Comparison of ENCODE assay signal across 1 cellular context in the genomic region with DNA sequence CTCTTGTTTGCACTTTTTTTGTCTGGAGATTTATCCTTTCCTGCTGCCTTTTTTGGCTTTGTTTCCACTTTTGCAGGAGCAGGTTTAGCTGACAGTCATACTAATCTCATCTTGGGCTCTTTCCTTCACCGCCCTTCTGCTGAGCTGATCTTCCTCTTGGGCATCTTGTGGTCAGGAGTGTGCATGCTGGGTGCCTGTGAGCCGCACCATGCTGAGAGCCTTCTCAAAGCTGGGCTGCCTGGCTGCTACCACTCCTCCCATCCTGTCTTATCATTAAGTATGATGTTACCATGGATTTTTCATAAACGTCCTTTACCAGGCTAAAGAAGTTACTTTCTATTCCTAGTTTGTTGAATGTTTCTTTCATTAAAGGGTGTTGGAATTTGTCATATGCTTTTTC.
TF ChIP-seq lines count a peak whose summit lies in the region.

No MANE protein-coding gene starts in this region.

TF ChIP-seq in GM23338, 12 proteins besides CTCF, POLR2A, EP300 and RAD21 (continued from another document):
- TF ChIP-seq, protein P1, sequence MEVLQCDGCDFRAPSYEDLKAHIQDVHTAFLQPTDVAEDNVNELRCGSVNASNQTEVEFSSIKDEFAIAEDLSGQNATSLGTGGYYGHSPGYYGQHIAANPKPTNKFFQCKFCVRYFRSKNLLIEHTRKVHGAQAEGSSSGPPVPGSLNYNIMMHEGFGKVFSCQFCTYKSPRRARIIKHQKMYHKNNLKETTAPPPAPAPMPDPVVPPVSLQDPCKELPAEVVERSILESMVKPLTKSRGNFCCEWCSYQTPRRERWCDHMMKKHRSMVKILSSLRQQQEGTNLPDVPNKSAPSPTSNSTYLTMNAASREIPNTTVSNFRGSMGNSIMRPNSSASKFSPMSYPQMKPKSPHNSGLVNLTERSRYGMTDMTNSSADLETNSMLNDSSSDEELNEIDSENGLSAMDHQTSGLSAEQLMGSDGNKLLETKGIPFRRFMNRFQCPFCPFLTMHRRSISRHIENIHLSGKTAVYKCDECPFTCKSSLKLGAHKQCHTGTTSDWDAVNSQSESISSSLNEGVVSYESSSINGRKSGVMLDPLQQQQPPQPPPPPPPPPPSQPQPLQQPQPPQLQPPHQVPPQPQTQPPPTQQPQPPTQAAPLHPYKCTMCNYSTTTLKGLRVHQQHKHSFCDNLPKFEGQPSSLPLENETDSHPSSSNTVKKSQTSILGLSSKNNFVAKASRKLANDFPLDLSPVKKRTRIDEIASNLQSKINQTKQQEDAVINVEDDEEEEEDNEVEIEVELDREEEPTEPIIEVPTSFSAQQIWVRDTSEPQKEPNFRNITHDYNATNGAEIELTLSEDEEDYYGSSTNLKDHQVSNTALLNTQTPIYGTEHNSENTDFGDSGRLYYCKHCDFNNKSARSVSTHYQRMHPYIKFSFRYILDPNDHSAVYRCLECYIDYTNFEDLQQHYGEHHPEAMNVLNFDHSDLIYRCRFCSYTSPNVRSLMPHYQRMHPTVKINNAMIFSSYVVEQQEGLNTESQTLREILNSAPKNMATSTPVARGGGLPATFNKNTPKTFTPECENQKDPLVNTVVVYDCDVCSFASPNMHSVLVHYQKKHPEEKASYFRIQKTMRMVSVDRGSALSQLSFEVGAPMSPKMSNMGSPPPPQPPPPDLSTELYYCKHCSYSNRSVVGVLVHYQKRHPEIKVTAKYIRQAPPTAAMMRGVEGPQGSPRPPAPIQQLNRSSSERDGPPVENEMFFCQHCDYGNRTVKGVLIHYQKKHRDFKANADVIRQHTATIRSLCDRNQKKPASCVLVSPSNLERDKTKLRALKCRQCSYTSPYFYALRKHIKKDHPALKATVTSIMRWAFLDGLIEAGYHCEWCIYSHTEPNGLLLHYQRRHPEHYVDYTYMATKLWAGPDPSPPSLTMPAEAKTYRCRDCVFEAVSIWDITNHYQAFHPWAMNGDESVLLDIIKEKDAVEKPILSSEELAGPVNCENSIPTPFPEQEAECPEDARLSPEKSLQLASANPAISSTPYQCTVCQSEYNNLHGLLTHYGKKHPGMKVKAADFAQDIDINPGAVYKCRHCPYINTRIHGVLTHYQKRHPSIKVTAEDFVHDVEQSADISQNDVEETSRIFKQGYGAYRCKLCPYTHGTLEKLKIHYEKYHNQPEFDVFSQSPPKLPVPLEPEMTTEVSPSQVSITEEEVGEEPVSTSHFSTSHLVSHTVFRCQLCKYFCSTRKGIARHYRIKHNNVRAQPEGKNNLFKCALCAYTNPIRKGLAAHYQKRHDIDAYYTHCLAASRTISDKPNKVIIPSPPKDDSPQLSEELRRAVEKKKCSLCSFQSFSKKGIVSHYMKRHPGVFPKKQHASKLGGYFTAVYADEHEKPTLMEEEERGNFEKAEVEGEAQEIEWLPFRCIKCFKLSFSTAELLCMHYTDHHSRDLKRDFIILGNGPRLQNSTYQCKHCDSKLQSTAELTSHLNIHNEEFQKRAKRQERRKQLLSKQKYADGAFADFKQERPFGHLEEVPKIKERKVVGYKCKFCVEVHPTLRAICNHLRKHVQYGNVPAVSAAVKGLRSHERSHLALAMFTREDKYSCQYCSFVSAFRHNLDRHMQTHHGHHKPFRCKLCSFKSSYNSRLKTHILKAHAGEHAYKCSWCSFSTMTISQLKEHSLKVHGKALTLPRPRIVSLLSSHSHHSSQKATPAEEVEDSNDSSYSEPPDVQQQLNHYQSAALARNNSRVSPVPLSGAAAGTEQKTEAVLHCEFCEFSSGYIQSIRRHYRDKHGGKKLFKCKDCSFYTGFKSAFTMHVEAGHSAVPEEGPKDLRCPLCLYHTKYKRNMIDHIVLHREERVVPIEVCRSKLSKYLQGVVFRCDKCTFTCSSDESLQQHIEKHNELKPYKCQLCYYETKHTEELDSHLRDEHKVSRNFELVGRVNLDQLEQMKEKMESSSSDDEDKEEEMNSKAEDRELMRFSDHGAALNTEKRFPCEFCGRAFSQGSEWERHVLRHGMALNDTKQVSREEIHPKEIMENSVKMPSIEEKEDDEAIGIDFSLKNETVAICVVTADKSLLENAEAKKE (CRISPR knock-in tag; IDR thresholded peaks at IDR 0.05), result no peak
- TF ChIP-seq JUNB (IDR thresholded peaks at IDR 0.05; ENCODE audit: unreplicated experiment) (no peak), EZH2phosphoT487 (IDR thresholded peaks at IDR 0.05; ENCODE audit: unreplicated experiment) (no peak), ZNF114 (CRISPR knock-in tag; IDR thresholded peaks at IDR 0.05) (no peak), STAT1 (IDR thresholded peaks at IDR 0.05; ENCODE audit: unreplicated experiment) (no peak)
- TF ChIP-seq, protein P2, sequence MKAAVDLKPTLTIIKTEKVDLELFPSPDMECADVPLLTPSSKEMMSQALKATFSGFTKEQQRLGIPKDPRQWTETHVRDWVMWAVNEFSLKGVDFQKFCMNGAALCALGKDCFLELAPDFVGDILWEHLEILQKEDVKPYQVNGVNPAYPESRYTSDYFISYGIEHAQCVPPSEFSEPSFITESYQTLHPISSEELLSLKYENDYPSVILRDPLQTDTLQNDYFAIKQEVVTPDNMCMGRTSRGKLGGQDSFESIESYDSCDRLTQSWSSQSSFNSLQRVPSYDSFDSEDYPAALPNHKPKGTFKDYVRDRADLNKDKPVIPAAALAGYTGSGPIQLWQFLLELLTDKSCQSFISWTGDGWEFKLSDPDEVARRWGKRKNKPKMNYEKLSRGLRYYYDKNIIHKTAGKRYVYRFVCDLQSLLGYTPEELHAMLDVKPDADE (IDR thresholded peaks at IDR 0.05), result no peak
